Comparison of ENCODE assay signal across 23 cellular contexts in genomic region chr18:49435170-49435569, GRCh38. TPM values are rescaled to one million over a fixed set of nuclear protein-coding genes. Genes with fewer than 3 reads are reported as not detected.
A peak's percentile ranks its signal among the peaks of the same experiment; 100 is the strongest.
DNase-seq lines count a peak whose midpoint lies in the region; ATAC-seq and TF ChIP-seq lines count a peak whose summit lies in the region.
"Had no signal": no experiment of that assay in that cellular context is flagged by ENCODE, and none has a peak within 500 bp of the region (broad histone marks: within the 10 kb centered on the region; RNA-seq: fewer than 3 reads in every experiment).

No MANE protein-coding gene starts in this region.

- TF ChIP-seq CTCF in nephron progenitor cell (IDR thresholded peaks at IDR 0.05), result no peak
- no peak for TF ChIP-seq CTCF in H9 (conservative IDR thresholded peaks at IDR 0.05)

- H3K9me3 Mint-ChIP-seq in CD4-positive, CD25-positive, alpha-beta regulatory T cell, result no peaks in the 10 kb centered on the region
- H3K9me3 Mint-ChIP-seq in nephron progenitor cell (no peaks in the 10 kb centered on the region), H9 (no peaks in the 10 kb centered on the region)
- H3K9me3 Mint-ChIP-seq: CD8-positive, alpha-beta memory T cell had no signal

- no CpG with 5 or more reads among the region's 1 CpG for WGBS in H9 (ENCODE audit: extremely low coverage, insufficient read length, low lambda C conversion rate)

- no peak for ATAC-seq in CD4-positive, CD25-positive, alpha-beta regulatory T cell (ENCODE audit: low read depth in 2 of 2)
- ATAC-seq: A549, GM12878 had no signal

- H2BK20ac ChIP-seq in H9 (ENCODE audit: low read depth, low read length, poor library complexity, severe bottlenecking), result no peak overlapping the region

- no peaks in the 10 kb centered on the region for H3K23me2 ChIP-seq in H9 (ENCODE audit: insufficient read length, low read depth, low read length, poor library complexity, severe bottlenecking)

- no peaks in the 10 kb centered on the region for H3K4me1 ChIP-seq in CD4-positive, CD25-positive, alpha-beta regulatory T cell (ENCODE audit: control insufficient read depth, insufficient read depth, low read length, poor library complexity, severe bottlenecking)
- H3K4me1 ChIP-seq in H9 (ENCODE audit: insufficient read depth, low read length), result no peaks in the 10 kb centered on the region; the same call in 1 of the 2 replicates
- H3K4me1 ChIP-seq: A549; BLaER1 treated with 17β-estradiol and CSF1 and Interleukin-3, amounts not matched to agents 10 nM and 100 nM had no signal

- H3K36me3 ChIP-seq in CD4-positive, CD25-positive, alpha-beta regulatory T cell (ENCODE audit: control insufficient read depth, insufficient read depth, low read length), result peaks cover 5% of the 10 kb centered on the region

- no peaks in the 10 kb centered on the region for H3K27me3 ChIP-seq in CD4-positive, CD25-positive, alpha-beta regulatory T cell (ENCODE audit: control insufficient read depth, insufficient read depth, low read length)
- no peaks in the 10 kb centered on the region for H3K27me3 ChIP-seq in H9 (ENCODE audit: insufficient read depth, low read length)
- H3K27me3 ChIP-seq: BLaER1 treated with 17β-estradiol and CSF1 and Interleukin-3, amounts not matched to agents 10 nM and 100 nM had no signal

- no peaks in the 10 kb centered on the region for H3K36me3 Mint-ChIP-seq in CD4-positive, CD25-positive, alpha-beta regulatory T cell
- H3K36me3 Mint-ChIP-seq in nephron progenitor cell (ENCODE audit: low read depth) (no peaks in the 10 kb centered on the region), H9 (ENCODE audit: insufficient read depth in 1 of 3, low read depth in 3 of 3) (no peaks in the 10 kb centered on the region)

- no peak overlapping the region for H4K5ac ChIP-seq in H9 (ENCODE audit: insufficient read length, low read depth, low read length)

- no peak overlapping the region for H3K18ac ChIP-seq in H9 (ENCODE audit: insufficient read length, low read depth, low read length)

- H3K27me3 Mint-ChIP-seq in CD4-positive, CD25-positive, alpha-beta regulatory T cell, result no peaks in the 10 kb centered on the region
- no peaks in the 10 kb centered on the region for H3K27me3 Mint-ChIP-seq in nephron progenitor cell (ENCODE audit: low read depth, poor library complexity)
- H3K27me3 Mint-ChIP-seq in H9 (ENCODE audit: low read depth), result no peaks in the 10 kb centered on the region
- H3K27me3 Mint-ChIP-seq: B cell; CD4-positive, alpha-beta memory T cell had no signal

- no peak overlapping the region for H3T11ph ChIP-seq in H9 (ENCODE audit: low read length)

- no peak overlapping the region for H2AFZ ChIP-seq in H9 (ENCODE audit: low read length)

- H3K79me1 ChIP-seq in H9 (ENCODE audit: insufficient read depth, low read depth, low read length, poor library complexity, severe bottlenecking), result no peaks in the 10 kb centered on the region

- H3K27ac Mint-ChIP-seq in CD4-positive, CD25-positive, alpha-beta regulatory T cell, result peak overlapping the region in 2 of 3 donors; percentile 1 to 14
- H3K27ac Mint-ChIP-seq in nephron progenitor cell (no peak overlapping the region), H9 (no peak overlapping the region)
- H3K27ac Mint-ChIP-seq: B cell; CD4-positive, alpha-beta memory T cell had no signal

- no peak overlapping the region for H4K91ac ChIP-seq in H9 (ENCODE audit: insufficient read length, low read depth, low read length)

- no peak overlapping the region for H2AK5ac ChIP-seq in H9 (ENCODE audit: insufficient read length, low read length)

- H3K4ac ChIP-seq in H9 (ENCODE audit: low read depth, low read length), result no peak overlapping the region

- H3K4me1 Mint-ChIP-seq in CD4-positive, CD25-positive, alpha-beta regulatory T cell, result peaks cover 20 to 50% (median 34%) of the 10 kb centered on the region in 4 donors
- H3K4me1 Mint-ChIP-seq in nephron progenitor cell (no peaks in the 10 kb centered on the region), H9 (peaks cover 3 to 8% of the 10 kb centered on the region in 2 experiments; a peak in 3 of 4 replicates)

- CTCF ChIA-PET in HEK293T (lab: Yijun Ruan, JAX), result interaction anchor here (1.0 kb wide), 1 partner anchor 19 kb away, joined by 3 read pairs; no protein-coding TSS in a partner anchor

- no peak overlapping the region for H2BK12ac ChIP-seq in H9 (ENCODE audit: insufficient read length, low read depth, low read length)

- no peak for DNase-seq in CD4-positive, CD25-positive, alpha-beta regulatory T cell
- DNase-seq in HEK293T (ENCODE audit: extremely low spot score) (no peak), fibroblast of gingiva (ENCODE audit: low read depth) (peak; percentile 4), nephron progenitor cell (no peak), GM19238 (ENCODE audit: insufficient read length, low spot score) (no peak), H9 (no peak)
- DNase-seq: AML-193; CD4-positive, alpha-beta memory T cell; CD8-positive, alpha-beta memory T cell; COR-L47; DMS 273 treated with DMSO at 0.1 percent for 48 hours; DMS153; DMS53; DMS79; DND-41; EL; GDM1 had no signal

- H3K9me3 ChIP-seq in CD4-positive, CD25-positive, alpha-beta regulatory T cell (ENCODE audit: control insufficient read depth in 2 of 2, low read length in 2 of 2), result no peaks in the 10 kb centered on the region
- no peaks in the 10 kb centered on the region for H3K9me3 ChIP-seq in H9 (ENCODE audit: control insufficient read depth, low read depth, low read length)
- H3K9me3 ChIP-seq: A549; BLaER1 treated with 17β-estradiol and CSF1 and Interleukin-3, amounts not matched to agents 10 nM and 100 nM had no signal

- H3K4me3 ChIP-seq in CD4-positive, CD25-positive, alpha-beta regulatory T cell (ENCODE audit: low read depth, low read length), result no peak overlapping the region
- H3K4me3 ChIP-seq: A549; BLaER1 treated with 17β-estradiol and CSF1 and Interleukin-3, amounts not matched to agents 10 nM and 100 nM; GM12878 had no signal

- H2BK5ac ChIP-seq in H9 (ENCODE audit: insufficient read length, low read length), result no peak overlapping the region

- H3K27ac ChIP-seq in CD4-positive, CD25-positive, alpha-beta regulatory T cell (ENCODE audit: insufficient read depth, low read length, poor library complexity, severe bottlenecking), result no peak overlapping the region
- H3K27ac ChIP-seq in H9 (ENCODE audit: insufficient read length, low read depth, low read length), result no peak overlapping the region
- H3K27ac ChIP-seq: 22Rv1; A549; BLaER1 treated with 17β-estradiol and CSF1 and Interleukin-3, amounts not matched to agents 10 nM and 100 nM; C4-2B had no signal

- H3K4me3 Mint-ChIP-seq in CD4-positive, CD25-positive, alpha-beta regulatory T cell, result no peak overlapping the region
- H3K4me3 Mint-ChIP-seq in nephron progenitor cell, result no peak overlapping the region
- no peak overlapping the region for H3K4me3 Mint-ChIP-seq in H9
- H3K4me3 Mint-ChIP-seq: B cell had no signal

- H3K79me2 ChIP-seq in H9 (ENCODE audit: insufficient read depth, low read length), result no peaks in the 10 kb centered on the region

- no peaks in the 10 kb centered on the region for H4K20me1 ChIP-seq in H9 (ENCODE audit: control insufficient read depth, insufficient read depth, insufficient read length)

- no peak overlapping the region for H2BK15ac ChIP-seq in H9 (ENCODE audit: low read depth, low read length)

- H3K9ac ChIP-seq in H9 (ENCODE audit: extremely low read depth, insufficient read length, low read length), result no peak overlapping the region
- H3K9ac ChIP-seq: BLaER1 treated with 17β-estradiol and CSF1 and Interleukin-3, amounts not matched to agents 10 nM and 100 nM had no signal

- no peak overlapping the region for H4K8ac ChIP-seq in H9 (replicated peaks; ENCODE audit: insufficient read length, low read depth, low read length)

- POLR2A ChIA-PET in HEK293T (lab: Yijun Ruan, JAX), result no interaction called here

- H3K56ac ChIP-seq in H9 (ENCODE audit: insufficient read length, low read depth, low read length), result no peak overlapping the region

- no peak overlapping the region for H3K4me2 ChIP-seq in H9 (ENCODE audit: insufficient read depth, insufficient read length, low read length)
- H3K4me2 ChIP-seq: A549; BLaER1 treated with 17β-estradiol and CSF1 and Interleukin-3, amounts not matched to agents 10 nM and 100 nM had no signal

- no peak overlapping the region for H2BK120ac ChIP-seq in H9 (ENCODE audit: low read depth, low read length, poor library complexity, severe bottlenecking)

- no peak overlapping the region for H3K23ac ChIP-seq in H9 (ENCODE audit: insufficient read length, low read depth, low read length)

- H3K14ac ChIP-seq in H9 (ENCODE audit: insufficient read depth, low read length), result no peak overlapping the region

TF ChIP-seq in HEK293T, 16 proteins besides CTCF, POLR2A, EP300 and RAD21:
- peak; percentile 79 for TF ChIP-seq ZNF384 (IDR thresholded peaks at IDR 0.05)
- no peak for TF ChIP-seq ARNT (IDR thresholded peaks at IDR 0.05)
TF ChIP-seq in HEK293T: peak in this region for 1.

RNA-seq across cellular contexts. Expression of gene DYM, which starts 25.3 kb away (rescaled TPM):
- 67.3 TPM for total RNA-seq in CD4-positive, CD25-positive, alpha-beta regulatory T cell
- polyA plus RNA-seq in CD4-positive, CD25-positive, alpha-beta regulatory T cell, result 10 to 100 TPM; 30.1 to 42.4 (median 35.3) TPM
- total RNA-seq in H9 (2021), result 53.8 and 57.4 TPM in 2 replicates

RNA-seq across cellular contexts. Expression of gene C18orf32, which starts 51.9 kb away (rescaled TPM):
- 34.8 TPM for total RNA-seq in CD4-positive, CD25-positive, alpha-beta regulatory T cell
- 100 to 1,000 TPM in 2 of 4 donors, 10 to 100 TPM in 2; 91.4 to 108 (median 99.8) TPM for polyA plus RNA-seq in CD4-positive, CD25-positive, alpha-beta regulatory T cell
- 24.4 and 26.7 TPM in 2 replicates for total RNA-seq in H9 (2021)

RNA-seq across cellular contexts. Expression of gene RPL17, which starts 57.1 kb away (rescaled TPM):
- 1,805 TPM for total RNA-seq in CD4-positive, CD25-positive, alpha-beta regulatory T cell
- polyA plus RNA-seq in CD4-positive, CD25-positive, alpha-beta regulatory T cell, result 1,000 to 10,000 TPM; 1,527 to 2,169 (median 1,887) TPM
- total RNA-seq in H9 (2021), result 2,741 and 2,816 TPM in 2 replicates

Comparison
In these comparisons a context has a peak if more than half of its experiments do, and no peak if none do; other contexts are left out.
1. H3K27ac Mint-ChIP-seq: peak in CD4-positive, CD25-positive, alpha-beta regulatory T cell (2 of 3); none in nephron progenitor cell (single experiment) and H9 (0 of 3).